ENCODE assay signal across 8 cellular contexts in genomic region chr10:100433253-100434240, GRCh38. TPM values are rescaled to one million over a fixed set of nuclear protein-coding genes. Genes with fewer than 3 reads are reported as not detected.
DNase-seq lines count a peak whose midpoint lies in the region; ATAC-seq and TF ChIP-seq lines count a peak whose summit lies in the region.

No MANE protein-coding gene starts in this region.

- H3K27ac Mint-ChIP-seq in CD4-positive, alpha-beta T cell, result no peak overlapping the region

- H3K9me3 Mint-ChIP-seq in CD4-positive, alpha-beta T cell, result no peaks in the 10 kb centered on the region

- peak; percentile 88 to 99 (median 95) for DNase-seq in CD4-positive, alpha-beta T cell
- DNase-seq in KG1 (lab: John Stamatoyannopoulos, UW) (peak; percentile 92), epithelial cell of esophagus (ENCODE audit: low read depth) (peak; percentile 91), mucosa of gallbladder (ENCODE audit: low spot score) (peak; percentile 96)
- DNase-seq in activated CD8-positive, alpha-beta memory T cell treated with anti-CD3 and anti-CD28 coated beads, Interleukin-2, amount 50 U/mL, for 1 hour (ENCODE audit: extremely low read depth), result peak; percentile 87
- DNase-seq in stimulated activated CD8-positive, alpha-beta memory T cell treated with anti-CD3 and anti-CD28 coated beads, Interleukin-7, amount 100 ng/mL, for 1 hour (ENCODE audit: low read depth in 2 of 2), result peak; percentile 90 to 96

- H2AFZ ChIP-seq in OCI-LY1 (ENCODE audit: low read length), result no peak overlapping the region

- peak; percentile 100 for TF ChIP-seq CTCF in CD4-positive, alpha-beta T cell (IDR thresholded peaks at IDR 0.05)
- TF ChIP-seq CTCF in OCI-LY1 (IDR thresholded peaks at IDR 0.05; ENCODE audit: low read length) (peak; percentile 93), epithelial cell of esophagus (IDR thresholded peaks at IDR 0.05; ENCODE audit: insufficient read depth, low read depth, low read length, missing control alignments) (peak; percentile 100)

- no peak overlapping the region for H3K4me2 ChIP-seq in OCI-LY1 (ENCODE audit: low read length)

- CTCF ChIA-PET in CD4-positive, alpha-beta T cell (lab: Charles Lee), result interaction anchor here (0.6 to 2.8 kb wide), 14 partner anchors 49 to 581 kb away, joined by 3 to 16 read pairs (median 4); partner anchors contain the start of gene HIF1AN

- peak; percentile 99 for ATAC-seq in CD4-positive, alpha-beta T cell (ENCODE audit: poor library complexity)
- peak; percentile 51 for ATAC-seq in GM21367 (IDR thresholded peaks at IDR 0.05; ENCODE audit: unreplicated experiment)

- no peaks in the 10 kb centered on the region for H3K36me3 Mint-ChIP-seq in CD4-positive, alpha-beta T cell (ENCODE audit: low read depth)

- H3K79me2 ChIP-seq in OCI-LY1 (ENCODE audit: insufficient read depth, low read length), result no peaks in the 10 kb centered on the region

- H3K27me3 Mint-ChIP-seq in CD4-positive, alpha-beta T cell, result peaks cover 5% of the 10 kb centered on the region

- no peak overlapping the region for H3K27ac ChIP-seq in CD4-positive, alpha-beta T cell (ENCODE audit: low read depth, low read length)
- H3K27ac ChIP-seq in OCI-LY1 (ENCODE audit: low read depth, low read length, poor library complexity, severe bottlenecking), result no peak overlapping the region

- no peaks in the 10 kb centered on the region for H4K20me1 ChIP-seq in OCI-LY1 (ENCODE audit: insufficient read depth, low read length)

- H3K4me3 ChIP-seq in OCI-LY1 (ENCODE audit: low read depth, low read length, poor library complexity, severe bottlenecking), result no peak overlapping the region
- no peak overlapping the region for H3K4me3 ChIP-seq in epithelial cell of esophagus (ENCODE audit: low read length)

- H3K9me3 ChIP-seq in CD4-positive, alpha-beta T cell (ENCODE audit: control insufficient read depth, low read length), result no peaks in the 10 kb centered on the region
- H3K9me3 ChIP-seq in OCI-LY1 (ENCODE audit: low read length), result no peaks in the 10 kb centered on the region

- no peaks in the 10 kb centered on the region for H3K4me1 ChIP-seq in OCI-LY1 (ENCODE audit: insufficient read depth, low read length, severe bottlenecking)

- H3K4me1 Mint-ChIP-seq in CD4-positive, alpha-beta T cell (ENCODE audit: low read depth), result no peaks in the 10 kb centered on the region

- H3K36me3 ChIP-seq in OCI-LY1 (ENCODE audit: insufficient read depth, low read length), result no peaks in the 10 kb centered on the region

- H3K9ac ChIP-seq in OCI-LY1 (ENCODE audit: low read length), result no peak overlapping the region

- H3K9me2 ChIP-seq in OCI-LY1 (ENCODE audit: low read depth, low read length), result no peaks in the 10 kb centered on the region

- H3F3A ChIP-seq in OCI-LY1 (ENCODE audit: insufficient read depth, low read length), result no peaks in the 10 kb centered on the region

- no peaks in the 10 kb centered on the region for H3K27me3 ChIP-seq in CD4-positive, alpha-beta T cell (ENCODE audit: control insufficient read depth, insufficient read depth, low read length)
- H3K27me3 ChIP-seq in OCI-LY1 (ENCODE audit: insufficient read depth, low read length), result no peaks in the 10 kb centered on the region

- H3K4me3 Mint-ChIP-seq in CD4-positive, alpha-beta T cell, result no peak overlapping the region

- intact Hi-C loops in CD4-positive, alpha-beta T cell (cut with DNase I, micrococcal nuclease), result loop anchor here (1.0 to 2.0 kb wide), 5 partner anchors 75 to 95 kb away; no protein-coding TSS in a partner anchor

- POLR2A ChIA-PET in CD4-positive, alpha-beta T cell (lab: Charles Lee), result interaction anchor here (0.6 to 0.8 kb wide), 2 partner anchors 95 to 96 kb away, joined by 3 to 4 read pairs; no protein-coding TSS in a partner anchor

RNA-seq across cellular contexts. Expression of gene WNT8B, which starts 29.3 kb away (rescaled TPM):
- total RNA-seq in CD4-positive, alpha-beta T cell, result not detected
- not detected for total RNA-seq in mucosa of gallbladder
